In the genomic region with DNA sequence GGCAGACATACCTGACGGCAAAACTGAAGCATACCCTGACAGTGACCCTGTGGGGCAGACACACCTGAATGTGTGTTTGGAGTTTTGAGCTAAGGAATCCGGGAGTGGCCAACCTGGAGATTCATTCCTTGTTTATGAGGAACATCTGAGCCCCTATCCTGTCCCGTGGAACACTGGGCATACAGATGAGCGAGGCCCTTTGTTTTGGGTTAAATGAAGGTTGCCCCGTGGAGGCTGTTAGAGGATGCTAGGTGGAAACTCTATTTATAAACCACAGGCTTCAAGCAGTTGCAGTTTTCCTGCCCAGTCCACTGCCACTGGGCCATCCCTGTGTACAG, we compare ENCODE assay signal across 13 cellular contexts. TPM values are rescaled to one million over a fixed set of nuclear protein-coding genes. Genes with fewer than 3 reads are reported as not detected.
DNase-seq lines count a peak whose midpoint lies in the region; ATAC-seq and TF ChIP-seq lines count a peak whose summit lies in the region.
"Had no signal": no experiment of that assay in that cellular context is flagged by ENCODE, and none has a peak within 500 bp of the region (broad histone marks: within the 10 kb centered on the region; RNA-seq: fewer than 3 reads in every experiment).

No MANE protein-coding gene starts in this region.

- BruUV-seq in Calu3 (replicated peaks; lab: Mats Ljungman, UMichigan), result TSS peak; percentile 52

- no peak overlapping the region for H3K4me3 ChIP-seq in psoas muscle

- H3K36me3 Mint-ChIP-seq in Calu3 (ENCODE audit: insufficient read depth, unreplicated experiment), result peaks cover 32% of the 10 kb centered on the region
- H3K36me3 Mint-ChIP-seq in endothelial cell (ENCODE audit: low read depth, unreplicated experiment), result peaks cover 12% of the 10 kb centered on the region

- H3K4me1 Mint-ChIP-seq in Calu3 (ENCODE audit: low read depth, unreplicated experiment) (peaks cover 79% of the 10 kb centered on the region), endothelial cell (ENCODE audit: unreplicated experiment) (peaks cover 10% of the 10 kb centered on the region)

- peak overlapping the region; percentile 100 for H3K27ac ChIP-seq in RWPE1
- peak overlapping the region; percentile 87 for H3K27ac ChIP-seq in psoas muscle
- H3K27ac ChIP-seq: HL-60 had no signal

- DNase-seq in Calu3 (no peak), RWPE1 (ENCODE audit: low spot score) (no peak), endothelial cell (ENCODE audit: low spot score) (no peak), psoas muscle (no peak), CD1c-positive myeloid dendritic cell (ENCODE audit: extremely low spot score) (no peak)
- DNase-seq in stimulated activated CD4-positive, alpha-beta T cell treated with anti-CD3 and anti-CD28 coated beads, Interleukin-4, amount 100 ng/mL, for 4 hours, result no peak
- DNase-seq: left colon, NCI-H2171 treated with DMSO at 0.1 percent for 48 hours, OCI-M1 had no signal

- no peaks in the 10 kb centered on the region for H3K9me3 ChIP-seq in psoas muscle

- no peaks in the 10 kb centered on the region for H3K27me3 ChIP-seq in psoas muscle (ENCODE audit: insufficient read depth in 3 of 3, low read length in 2 of 3)

- CTCF ChIA-PET in Calu3 (lab: Charles Lee), result interaction anchor here (0.6 to 1.9 kb wide), 5 partner anchors 17 to 424 kb away, joined by 3 to 6 read pairs (median 3); no protein-coding TSS in a partner anchor
- CTCF ChIA-PET in RWPE1 (lab: Yijun Ruan, JAX), result interaction anchor here (0.6 to 1.0 kb wide), 3 partner anchors 20 to 299 kb away, joined by 3 read pairs; no protein-coding TSS in a partner anchor

- H3K27ac Mint-ChIP-seq in Calu3 (ENCODE audit: unreplicated experiment), result peak overlapping the region; percentile 96
- H3K27ac Mint-ChIP-seq in endothelial cell (ENCODE audit: unreplicated experiment), result peak overlapping the region; percentile 13

- H3K36me3 ChIP-seq in psoas muscle (ENCODE audit: insufficient read depth in 1 of 2, low read depth in 1 of 2), result peaks cover 0 to 6% of the 10 kb centered on the region in 2 donors

- intact Hi-C loops in Calu3 (cut with micrococcal nuclease; ENCODE audit: unreplicated experiment), result loop anchor here (1.0 to 2.0 kb wide), 2 partner anchors 16 kb away; no protein-coding TSS in a partner anchor
- intact Hi-C loops in psoas muscle (cut with DNase I), result no loop called here

- H3K9me3 Mint-ChIP-seq in Calu3 (ENCODE audit: low read depth, unreplicated experiment), result no peaks in the 10 kb centered on the region
- H3K9me3 Mint-ChIP-seq in endothelial cell (ENCODE audit: unreplicated experiment), result no peaks in the 10 kb centered on the region

- peaks cover 66% of the 10 kb centered on the region for H3K4me1 ChIP-seq in psoas muscle

- H3K27me3 Mint-ChIP-seq in Calu3 (ENCODE audit: unreplicated experiment), result no peaks in the 10 kb centered on the region
- peaks cover 12% of the 10 kb centered on the region for H3K27me3 Mint-ChIP-seq in endothelial cell (ENCODE audit: unreplicated experiment)
- H3K27me3 Mint-ChIP-seq: CD4-positive, CD25-positive, alpha-beta regulatory T cell had no signal

- TF ChIP-seq CTCF in Calu3 (IDR thresholded peaks at IDR 0.05; ENCODE audit: unreplicated experiment) (no peak), RWPE1 (conservative IDR thresholded peaks at IDR 0.05; ENCODE audit: low read depth) (no peak), endothelial cell (IDR thresholded peaks at IDR 0.05; ENCODE audit: unreplicated experiment) (no peak), psoas muscle (IDR thresholded peaks at IDR 0.05) (no peak)

- POLR2A ChIA-PET in RWPE1 (lab: Yijun Ruan, JAX; ENCODE audit: low non-redundant PET), result no interaction called here

- ATAC-seq in psoas muscle (no peak), GM18858 (IDR thresholded peaks at IDR 0.05; ENCODE audit: unreplicated experiment) (no peak), HG03439 (IDR thresholded peaks at IDR 0.05; ENCODE audit: unreplicated experiment) (no peak)
- ATAC-seq: left colon had no signal

- peak overlapping the region; percentile 61 for H3K4me3 Mint-ChIP-seq in Calu3 (ENCODE audit: low read depth, unreplicated experiment)
- no peak overlapping the region for H3K4me3 Mint-ChIP-seq in endothelial cell (ENCODE audit: unreplicated experiment)

- 73 to 87% (median 77%) methylated on average over 5 of the region's 5 CpGs for WGBS in psoas muscle, 3 donors

RNA-seq across cellular contexts. Expression of a gene that starts 18.1 kb away (rescaled TPM):
- total RNA-seq in Calu3 (2022), result 136 and 141 TPM in 2 replicates
- total RNA-seq in endothelial cell (ENCODE audit: unreplicated experiment), result 74.8 TPM
- total RNA-seq in psoas muscle, result 10 to 100 TPM; 49.4 to 88.7 (median 79.6) TPM
- polyA plus RNA-seq in psoas muscle, result 10 to 100 TPM; 43.7 to 77.0 (median 63.8) TPM
